2 cellular contexts compared by ENCODE assay signal in the genomic region with DNA sequence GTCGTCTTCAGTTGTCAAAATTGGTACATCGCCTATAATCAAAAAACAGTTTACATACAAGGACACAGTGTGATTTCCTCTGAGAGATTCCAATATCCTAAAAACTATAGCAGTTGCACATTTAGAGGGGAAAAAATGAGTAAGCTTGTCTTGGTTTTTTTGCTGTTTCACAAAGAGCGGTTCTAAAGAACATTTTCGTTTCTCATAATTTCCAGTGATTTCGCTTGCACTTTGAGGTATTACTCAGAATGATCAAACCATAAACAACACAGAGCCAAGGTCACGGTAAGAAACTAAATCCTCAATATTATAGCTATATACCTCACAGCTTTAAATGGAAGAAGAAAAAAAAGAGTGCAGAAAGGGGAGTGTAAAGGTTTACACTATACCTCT.
TF ChIP-seq lines count a peak whose summit lies in the region.

No MANE protein-coding gene starts in this region.

TF ChIP-seq in SK-N-SH, 30 proteins besides CTCF, POLR2A, EP300 and RAD21 (continued from another document):
- TF ChIP-seq, protein P1, sequence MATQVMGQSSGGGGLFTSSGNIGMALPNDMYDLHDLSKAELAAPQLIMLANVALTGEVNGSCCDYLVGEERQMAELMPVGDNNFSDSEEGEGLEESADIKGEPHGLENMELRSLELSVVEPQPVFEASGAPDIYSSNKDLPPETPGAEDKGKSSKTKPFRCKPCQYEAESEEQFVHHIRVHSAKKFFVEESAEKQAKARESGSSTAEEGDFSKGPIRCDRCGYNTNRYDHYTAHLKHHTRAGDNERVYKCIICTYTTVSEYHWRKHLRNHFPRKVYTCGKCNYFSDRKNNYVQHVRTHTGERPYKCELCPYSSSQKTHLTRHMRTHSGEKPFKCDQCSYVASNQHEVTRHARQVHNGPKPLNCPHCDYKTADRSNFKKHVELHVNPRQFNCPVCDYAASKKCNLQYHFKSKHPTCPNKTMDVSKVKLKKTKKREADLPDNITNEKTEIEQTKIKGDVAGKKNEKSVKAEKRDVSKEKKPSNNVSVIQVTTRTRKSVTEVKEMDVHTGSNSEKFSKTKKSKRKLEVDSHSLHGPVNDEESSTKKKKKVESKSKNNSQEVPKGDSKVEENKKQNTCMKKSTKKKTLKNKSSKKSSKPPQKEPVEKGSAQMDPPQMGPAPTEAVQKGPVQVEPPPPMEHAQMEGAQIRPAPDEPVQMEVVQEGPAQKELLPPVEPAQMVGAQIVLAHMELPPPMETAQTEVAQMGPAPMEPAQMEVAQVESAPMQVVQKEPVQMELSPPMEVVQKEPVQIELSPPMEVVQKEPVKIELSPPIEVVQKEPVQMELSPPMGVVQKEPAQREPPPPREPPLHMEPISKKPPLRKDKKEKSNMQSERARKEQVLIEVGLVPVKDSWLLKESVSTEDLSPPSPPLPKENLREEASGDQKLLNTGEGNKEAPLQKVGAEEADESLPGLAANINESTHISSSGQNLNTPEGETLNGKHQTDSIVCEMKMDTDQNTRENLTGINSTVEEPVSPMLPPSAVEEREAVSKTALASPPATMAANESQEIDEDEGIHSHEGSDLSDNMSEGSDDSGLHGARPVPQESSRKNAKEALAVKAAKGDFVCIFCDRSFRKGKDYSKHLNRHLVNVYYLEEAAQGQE (IDR thresholded peaks at IDR 0.05; ENCODE audit: low read depth, low read length): no peak
- TF ChIP-seq FOXM1 (IDR thresholded peaks at IDR 0.05; ENCODE audit: low read depth) (no peak), CHD2 (IDR thresholded peaks at IDR 0.05; ENCODE audit: low read length, partially characterized antibody) (no peak), RXRA (IDR thresholded peaks at IDR 0.05; ENCODE audit: borderline replicate concordance, low read depth) (no peak), EZH2phosphoT487 (IDR thresholded peaks at IDR 0.05; ENCODE audit: borderline replicate concordance, low read depth) (no peak), TCF12 (IDR thresholded peaks at IDR 0.05) (no peak), YY1 (IDR thresholded peaks at IDR 0.05; ENCODE audit: low read depth) (no peak), POLR2AphosphoS5 (IDR thresholded peaks at IDR 0.05; ENCODE audit: low read depth, low read length) (no peak), JUND (IDR thresholded peaks at IDR 0.05) (no peak), TAF1 (IDR thresholded peaks at IDR 0.05; ENCODE audit: borderline replicate concordance, low read depth, low read length) (no peak), TEAD4 (IDR thresholded peaks at IDR 0.05; ENCODE audit: borderline replicate concordance, insufficient read depth) (no peak), FOXJ3 (CRISPR knock-in tag; IDR thresholded peaks at IDR 0.05) (no peak), MXI1 (IDR thresholded peaks at IDR 0.05; ENCODE audit: low read depth, low read length) (no peak), ELF1 (IDR thresholded peaks at IDR 0.05) (no peak), MEF2A (IDR thresholded peaks at IDR 0.05; ENCODE audit: borderline replicate concordance, low read depth) (no peak)
- TF ChIP-seq, protein P2, sequence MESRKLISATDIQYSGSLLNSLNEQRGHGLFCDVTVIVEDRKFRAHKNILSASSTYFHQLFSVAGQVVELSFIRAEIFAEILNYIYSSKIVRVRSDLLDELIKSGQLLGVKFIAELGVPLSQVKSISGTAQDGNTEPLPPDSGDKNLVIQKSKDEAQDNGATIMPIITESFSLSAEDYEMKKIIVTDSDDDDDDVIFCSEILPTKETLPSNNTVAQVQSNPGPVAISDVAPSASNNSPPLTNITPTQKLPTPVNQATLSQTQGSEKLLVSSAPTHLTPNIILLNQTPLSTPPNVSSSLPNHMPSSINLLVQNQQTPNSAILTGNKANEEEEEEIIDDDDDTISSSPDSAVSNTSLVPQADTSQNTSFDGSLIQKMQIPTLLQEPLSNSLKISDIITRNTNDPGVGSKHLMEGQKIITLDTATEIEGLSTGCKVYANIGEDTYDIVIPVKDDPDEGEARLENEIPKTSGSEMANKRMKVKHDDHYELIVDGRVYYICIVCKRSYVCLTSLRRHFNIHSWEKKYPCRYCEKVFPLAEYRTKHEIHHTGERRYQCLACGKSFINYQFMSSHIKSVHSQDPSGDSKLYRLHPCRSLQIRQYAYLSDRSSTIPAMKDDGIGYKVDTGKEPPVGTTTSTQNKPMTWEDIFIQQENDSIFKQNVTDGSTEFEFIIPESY (IDR thresholded peaks at IDR 0.05; ENCODE audit: borderline replicate concordance, low read depth): no peak

TF ChIP-seq in SK-N-SH treated with all-trans-retinoic acid at 6 μM for 48 hours, 23 proteins besides CTCF, POLR2A, EP300 and RAD21 (continued from another document):
- TF ChIP-seq, protein P3, sequence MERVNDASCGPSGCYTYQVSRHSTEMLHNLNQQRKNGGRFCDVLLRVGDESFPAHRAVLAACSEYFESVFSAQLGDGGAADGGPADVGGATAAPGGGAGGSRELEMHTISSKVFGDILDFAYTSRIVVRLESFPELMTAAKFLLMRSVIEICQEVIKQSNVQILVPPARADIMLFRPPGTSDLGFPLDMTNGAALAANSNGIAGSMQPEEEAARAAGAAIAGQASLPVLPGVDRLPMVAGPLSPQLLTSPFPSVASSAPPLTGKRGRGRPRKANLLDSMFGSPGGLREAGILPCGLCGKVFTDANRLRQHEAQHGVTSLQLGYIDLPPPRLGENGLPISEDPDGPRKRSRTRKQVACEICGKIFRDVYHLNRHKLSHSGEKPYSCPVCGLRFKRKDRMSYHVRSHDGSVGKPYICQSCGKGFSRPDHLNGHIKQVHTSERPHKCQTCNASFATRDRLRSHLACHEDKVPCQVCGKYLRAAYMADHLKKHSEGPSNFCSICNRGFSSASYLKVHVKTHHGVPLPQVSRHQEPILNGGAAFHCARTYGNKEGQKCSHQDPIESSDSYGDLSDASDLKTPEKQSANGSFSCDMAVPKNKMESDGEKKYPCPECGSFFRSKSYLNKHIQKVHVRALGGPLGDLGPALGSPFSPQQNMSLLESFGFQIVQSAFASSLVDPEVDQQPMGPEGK (CRISPR knock-in tag; IDR thresholded peaks at IDR 0.05; ENCODE audit: borderline replicate concordance): no peak
- no peak for TF ChIP-seq PPARA (CRISPR knock-in tag; IDR thresholded peaks at IDR 0.05; ENCODE audit: borderline replicate concordance)
- TF ChIP-seq TCF4 (CRISPR knock-in tag; IDR thresholded peaks at IDR 0.05; ENCODE audit: borderline replicate concordance): no peak
- no peak for TF ChIP-seq ZFP30 (CRISPR knock-in tag; IDR thresholded peaks at IDR 0.05)
- TF ChIP-seq ZC3H10 (CRISPR knock-in tag; IDR thresholded peaks at IDR 0.05): no peak
